In the genomic region with DNA sequence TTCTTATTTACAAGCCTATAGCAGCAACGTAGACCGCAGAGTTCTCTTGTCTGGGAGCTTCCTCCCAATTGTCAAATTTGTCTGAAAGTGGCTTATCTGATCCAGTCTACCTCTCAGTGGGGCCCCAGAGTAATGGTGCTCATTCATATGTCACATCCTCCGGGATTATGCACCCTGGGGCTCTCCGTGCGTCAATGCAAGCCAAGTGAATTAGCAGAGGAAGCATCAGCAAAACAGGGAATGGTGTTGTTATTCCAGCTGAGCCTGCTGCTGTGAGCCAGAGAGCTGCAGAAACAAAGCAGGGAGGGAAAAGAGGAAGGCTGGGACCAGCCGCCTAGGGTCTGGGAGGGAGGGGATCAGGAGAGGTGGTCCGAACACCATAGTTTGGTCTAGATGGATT, we compare ENCODE assay signal across 22 cellular contexts.
A peak's percentile ranks its signal among the peaks of the same experiment; 100 is the strongest.
DNase-seq lines count a peak whose midpoint lies in the region; ATAC-seq and TF ChIP-seq lines count a peak whose summit lies in the region.
"Had no signal": no experiment of that assay in that cellular context is flagged by ENCODE, and none has a peak within 500 bp of the region (broad histone marks: within the 10 kb centered on the region; RNA-seq: fewer than 3 reads in every experiment).

No MANE protein-coding gene starts in this region.

- intact Hi-C loops in A673 (cut with micrococcal nuclease; ENCODE audit: unreplicated experiment), result no loop called here
- intact Hi-C loops in IMR-90 (cut with micrococcal nuclease), result loop anchor here (10.0 kb wide), 1 partner anchor 1035 kb away; no protein-coding TSS in a partner anchor

- H2BK20ac ChIP-seq in IMR-90 (ENCODE audit: low read depth, low read length), result 0 out of 2 replicates have a peak overlapping the region, but pooled peaks have one; percentile 1

- no peak overlapping the region for H3K9ac ChIP-seq in IMR-90 (ENCODE audit: low read depth, low read length)

- H4K8ac ChIP-seq in IMR-90 (ENCODE audit: low read depth in 2 of 2, low read length in 2 of 2), result no peak overlapping the region

- H2AK5ac ChIP-seq in IMR-90 (ENCODE audit: low read depth, low read length), result no peak overlapping the region

- H3K27ac ChIP-seq in A673 (ENCODE audit: low read depth, low read length, poor library complexity, severe bottlenecking) (no peak overlapping the region), IMR-90 (ENCODE audit: insufficient read depth, low read length) (no peak overlapping the region)

- TF ChIP-seq CTCF in A673 (conservative IDR thresholded peaks at IDR 0.05; ENCODE audit: low read depth, low read length), result no peak
- no peak for TF ChIP-seq CTCF in IMR-90 (conservative IDR thresholded peaks at IDR 0.05; ENCODE audit: low read depth, low read length)
- no peak for TF ChIP-seq CTCF in astrocyte of the spinal cord (IDR thresholded peaks at IDR 0.05; ENCODE audit: low read depth, low read length)

- BruUV-seq in A673 (replicated peaks; lab: Mats Ljungman, UMichigan), result no TSS peak
- BruUV-seq in IMR-90 (replicated peaks; lab: Mats Ljungman, UMichigan), result no TSS peak

- H3K9me3 ChIP-seq in A673 (ENCODE audit: low read depth, low read length, poor library complexity, severe bottlenecking) (no peaks in the 10 kb centered on the region), IMR-90 (ENCODE audit: control insufficient read depth, insufficient read depth, low read length) (no peaks in the 10 kb centered on the region)
- H3K9me3 ChIP-seq: HAP-1 had no signal

- no peak overlapping the region for H3K56ac ChIP-seq in IMR-90 (ENCODE audit: extremely low read depth, insufficient read depth, low read length)

- H3K4me1 ChIP-seq in A673 (ENCODE audit: insufficient read depth, low read length, poor library complexity, severe bottlenecking) (no peaks in the 10 kb centered on the region), IMR-90 (ENCODE audit: control insufficient read depth, insufficient read depth, low read length) (peaks cover 3% of the 10 kb centered on the region; the same call in 1 of the 2 replicates)
- H3K4me1 ChIP-seq: HAP-1 had no signal

- no peak overlapping the region for H3K4me3 ChIP-seq in A673 (ENCODE audit: low read depth, low read length, poor library complexity, severe bottlenecking)
- H3K4me3 ChIP-seq in IMR-90 (ENCODE audit: insufficient read depth, low read depth, low read length), result no peak overlapping the region
- no peak overlapping the region for H3K4me3 ChIP-seq in astrocyte of the spinal cord (ENCODE audit: low read depth, low read length)
- H3K4me3 ChIP-seq: HAP-1, K562 had no signal

- no peak overlapping the region for H3K4ac ChIP-seq in IMR-90 (ENCODE audit: low read depth, low read length)

- H2AK9ac ChIP-seq in IMR-90 (replicated peaks; ENCODE audit: low read depth, low read length, poor library complexity), result no peak overlapping the region

- CTCF ChIA-PET in A673 (lab: Charles Lee) (no interaction called here), IMR-90 (lab: Yijun Ruan, JAX) (no interaction called here)

- H2BK15ac ChIP-seq in IMR-90 (ENCODE audit: low read depth, low read length), result no peak overlapping the region

- no peak overlapping the region for H3K14ac ChIP-seq in IMR-90 (replicated peaks; ENCODE audit: low read depth, low read length)

- H2BK5ac ChIP-seq in IMR-90 (ENCODE audit: low read depth, low read length, poor library complexity, severe bottlenecking), result no peak overlapping the region

- DNase-seq in A673 (ENCODE audit: low spot score), result peak; percentile 3
- no peak for DNase-seq in IMR-90
- peak; percentile 83 for DNase-seq in astrocyte of the spinal cord (ENCODE audit: low read depth, low spot score)
- peak; percentile 92 for DNase-seq in islet precursor cell
- DNase-seq in DMS114 treated with DMSO at 0.1 percent for 48 hours (lab: John Stamatoyannopoulos, UW; ENCODE audit: unreplicated experiment), result no peak
- no peak for DNase-seq in SHP77 (lab: John Stamatoyannopoulos, UW)
- no peak for DNase-seq in stimulated activated CD4-positive, alpha-beta T cell treated with anti-CD3 and anti-CD28 coated beads, Interleukin-2, amount 100 ng/mL, for 24 hours
- DNase-seq: activated CD4-positive, alpha-beta T cell treated with anti-CD3 and anti-CD28 coated beads, Interleukin-2, amount 10 ng/mL, durations not matched to agents 24 days and 14 days; activated CD8-positive, alpha-beta memory T cell treated with anti-CD3 and anti-CD28 coated beads, Interleukin-2, amount 10 ng/mL, durations not matched to agents 7 days and 5 days; activated naive CD4-positive, alpha-beta T cell; activated T-cell treated with anti-CD3 and anti-CD28 coated beads, Interleukin-2, amount 50 U/mL, for 72 hours; CD4-positive, alpha-beta memory T cell; head of caudate nucleus; MM.1S; NCI-H1417; NCI-H446; OCI-M1; stimulated activated CD8-positive, alpha-beta memory T cell treated with anti-CD3 and anti-CD28 coated beads, Interleukin-4, amount 100 ng/mL, for 48 hours; stimulated activated naive CD8-positive, alpha-beta T cell treated with anti-CD3 and anti-CD28 coated beads, Interleukin-15, amount 100 ng/mL, for 72 hours had no signal

- H3K36me3 ChIP-seq in A673 (ENCODE audit: insufficient read depth, low read length, poor library complexity, severe bottlenecking) (no peaks in the 10 kb centered on the region), IMR-90 (ENCODE audit: control insufficient read depth, insufficient read depth, low read length) (no peaks in the 10 kb centered on the region)
- H3K36me3 ChIP-seq: HAP-1 had no signal

- ATAC-seq in IMR-90 (ENCODE audit: low read depth) (no peak), GM19463 (IDR thresholded peaks at IDR 0.05; ENCODE audit: unreplicated experiment) (no peak)
- ATAC-seq: activated CD8-positive, alpha-beta memory T cell treated with anti-CD3 and anti-CD28 coated beads, Interleukin-2, amount 10 ng/mL, durations not matched to agents 7 days and 5 days; activated T-cell treated with anti-CD3 and anti-CD28 coated beads, Interleukin-2, amount 50 U/mL, for 72 hours; K562; stimulated activated naive CD8-positive, alpha-beta T cell treated with anti-CD3 and anti-CD28 coated beads, Interleukin-15, amount 100 ng/mL, for 72 hours had no signal

- TF ChIP-seq POLR2A in IMR-90 (IDR thresholded peaks at IDR 0.05; ENCODE audit: low read depth, low read length), result no peak

- no peaks in the 10 kb centered on the region for H3K79me1 ChIP-seq in IMR-90 (ENCODE audit: low read depth in 1 of 2, low read length in 2 of 2)

- in situ Hi-C loops in IMR-90 (cut with MboI; ENCODE audit: low sequenced_read_pairs) (loop anchor here (10.0 to 25.0 kb wide), 2 partner anchors 223 to 1125 kb away; no protein-coding TSS in a partner anchor), astrocyte of the spinal cord (cut with HindIII; ENCODE audit: low sequenced_read_pairs) (no loop called here)

- no peak overlapping the region for H3K4me2 ChIP-seq in IMR-90 (ENCODE audit: low read depth, low read length)

- H3K9me1 ChIP-seq in IMR-90 (ENCODE audit: insufficient read depth, low read length), result 0 out of 2 replicates have a peak, but pooled peaks cover 7% of the 10 kb centered on the region

- H3K23ac ChIP-seq in IMR-90 (ENCODE audit: low read depth, low read length), result no peak overlapping the region

- H4K20me1 ChIP-seq in IMR-90 (ENCODE audit: insufficient read depth, low read length), result no peaks in the 10 kb centered on the region

- WGBS in IMR-90 (ENCODE audit: extremely low coverage in 2 of 2, insufficient read length in 1 of 2), 2 experiments, result 65% methylated on average over 4 of the region's 7 CpGs; no CpG with 5 or more reads in 1 of the 2 experiments

- no peak overlapping the region for H2AFZ ChIP-seq in IMR-90 (replicated peaks; ENCODE audit: low read length, poor library complexity)

- H3K18ac ChIP-seq in IMR-90 (ENCODE audit: low read depth, low read length), result no peak overlapping the region

- TF ChIP-seq RAD21 in IMR-90 (IDR thresholded peaks at IDR 0.05; ENCODE audit: low read length), result no peak

- POLR2A ChIA-PET in A673 (lab: Charles Lee; ENCODE audit: low non-redundant PET), result no interaction called here
- POLR2A ChIA-PET in IMR-90 (lab: Charles Lee; ENCODE audit: unreplicated experiment), result no interaction called here

- H3K27me3 ChIP-seq in A673 (replicated peaks; ENCODE audit: insufficient read depth, low read depth, low read length, poor library complexity) (no peaks in the 10 kb centered on the region), IMR-90 (ENCODE audit: control insufficient read depth, insufficient read depth, low read length) (no peaks in the 10 kb centered on the region)

- H4K91ac ChIP-seq in IMR-90 (ENCODE audit: insufficient read depth, low read depth, low read length), result no peak overlapping the region

- no peak overlapping the region for H4K5ac ChIP-seq in IMR-90 (ENCODE audit: low read depth, low read length)

- no peak overlapping the region for H2BK120ac ChIP-seq in IMR-90 (ENCODE audit: low read depth, low read length)

- dilution Hi-C loops in IMR-90 (cut with HindIII; ENCODE audit: low sequenced_read_pairs, unreplicated experiment), result no loop called here

TF ChIP-seq in IMR-90, 13 proteins besides CTCF, POLR2A, EP300 and RAD21 (continues in another document):
- no peak for TF ChIP-seq SMC3 (IDR thresholded peaks at IDR 0.05; ENCODE audit: low read depth, low read length)
- TF ChIP-seq, protein P1, sequence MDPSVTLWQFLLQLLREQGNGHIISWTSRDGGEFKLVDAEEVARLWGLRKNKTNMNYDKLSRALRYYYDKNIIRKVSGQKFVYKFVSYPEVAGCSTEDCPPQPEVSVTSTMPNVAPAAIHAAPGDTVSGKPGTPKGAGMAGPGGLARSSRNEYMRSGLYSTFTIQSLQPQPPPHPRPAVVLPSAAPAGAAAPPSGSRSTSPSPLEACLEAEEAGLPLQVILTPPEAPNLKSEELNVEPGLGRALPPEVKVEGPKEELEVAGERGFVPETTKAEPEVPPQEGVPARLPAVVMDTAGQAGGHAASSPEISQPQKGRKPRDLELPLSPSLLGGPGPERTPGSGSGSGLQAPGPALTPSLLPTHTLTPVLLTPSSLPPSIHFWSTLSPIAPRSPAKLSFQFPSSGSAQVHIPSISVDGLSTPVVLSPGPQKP (IDR thresholded peaks at IDR 0.05; ENCODE audit: borderline replicate concordance, low read depth, low read length), result no peak
- no peak for TF ChIP-seq MAZ (IDR thresholded peaks at IDR 0.05; ENCODE audit: borderline replicate concordance, low read depth, low read length)
- no peak for TF ChIP-seq CHD1 (IDR thresholded peaks at IDR 0.05; ENCODE audit: low read depth, low read length)
- TF ChIP-seq MAFK (IDR thresholded peaks at IDR 0.05; ENCODE audit: low read depth, low read length), result no peak
- no peak for TF ChIP-seq MXI1 (IDR thresholded peaks at IDR 0.05; ENCODE audit: borderline replicate concordance, low read depth, low read length)
- TF ChIP-seq, protein P2, sequence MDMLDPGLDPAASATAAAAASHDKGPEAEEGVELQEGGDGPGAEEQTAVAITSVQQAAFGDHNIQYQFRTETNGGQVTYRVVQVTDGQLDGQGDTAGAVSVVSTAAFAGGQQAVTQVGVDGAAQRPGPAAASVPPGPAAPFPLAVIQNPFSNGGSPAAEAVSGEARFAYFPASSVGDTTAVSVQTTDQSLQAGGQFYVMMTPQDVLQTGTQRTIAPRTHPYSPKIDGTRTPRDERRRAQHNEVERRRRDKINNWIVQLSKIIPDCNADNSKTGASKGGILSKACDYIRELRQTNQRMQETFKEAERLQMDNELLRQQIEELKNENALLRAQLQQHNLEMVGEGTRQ (IDR thresholded peaks at IDR 0.05; ENCODE audit: low read depth, low read length), result no peak
- TF ChIP-seq NFE2L2 (IDR thresholded peaks at IDR 0.05; ENCODE audit: low read depth, low read length), result no peak

Comparison
In these comparisons a context has a peak if more than half of its experiments do, and no peak if none do; other contexts are left out.
1. DNase-seq: peak in A673 (single experiment), astrocyte of the spinal cord (single experiment) and islet precursor cell (single experiment); none in IMR-90 (single experiment), DMS114 treated with DMSO at 0.1 percent for 48 hours (single experiment), SHP77 (0 of 2) and stimulated activated CD4-positive, alpha-beta T cell treated with anti-CD3 and anti-CD28 coated beads, Interleukin-2, amount 100 ng/mL, for 24 hours (0 of 2).